In the genomic region with DNA sequence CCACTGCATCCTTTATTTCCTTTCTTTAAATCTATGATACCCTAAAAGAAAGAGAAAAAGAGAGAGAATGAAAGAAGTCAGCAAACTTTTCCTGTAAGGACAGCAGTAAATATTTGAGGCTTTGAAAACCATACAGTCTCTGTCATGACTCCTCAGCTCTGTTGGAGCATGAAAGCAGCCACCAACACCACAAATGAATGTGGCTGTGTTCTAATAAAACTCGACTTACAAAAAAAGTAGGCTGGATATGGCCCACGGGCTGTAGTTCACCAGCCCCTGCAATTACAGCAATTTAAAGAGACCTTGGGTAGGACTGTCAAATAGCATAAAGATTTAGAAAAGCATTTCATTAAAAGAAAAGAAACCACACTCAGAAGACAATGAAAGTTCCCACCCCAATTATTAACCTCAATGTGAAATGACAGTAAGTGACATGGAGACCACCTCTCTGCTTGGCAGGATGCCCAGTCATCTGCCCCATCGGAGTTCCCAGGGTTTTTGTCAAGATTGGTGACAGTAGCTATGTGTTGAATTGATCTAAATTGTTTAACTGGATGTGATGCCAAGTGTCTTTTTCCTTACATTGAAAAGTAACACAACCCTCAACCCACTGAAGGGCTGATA, we compare ENCODE assay signal across 15 cellular contexts. TPM values are rescaled to one million over a fixed set of nuclear protein-coding genes. Genes with fewer than 3 reads are reported as not detected.
DNase-seq lines count a peak whose midpoint lies in the region; ATAC-seq and TF ChIP-seq lines count a peak whose summit lies in the region.
"Had no signal": no experiment of that assay in that cellular context is flagged by ENCODE, and none has a peak within 500 bp of the region (broad histone marks: within the 10 kb centered on the region; RNA-seq: fewer than 3 reads in every experiment).

No MANE protein-coding gene starts in this region.

- H3K27ac ChIP-seq in BLaER1 treated with 17β-estradiol and CSF1 and Interleukin-3, amounts not matched to agents 10 nM and 100 nM = peak overlapping the region in 1 of 11 experiments; percentile 25; a peak in 1 of 22 replicates
- peak overlapping the region; percentile 39 for H3K27ac ChIP-seq in PC-9
- H3K27ac ChIP-seq: SJSA1 had no signal

- H3K9me2 ChIP-seq in Loucy (replicated peaks; ENCODE audit: low read depth, low read length) (no peaks in the 10 kb centered on the region), PC-9 (ENCODE audit: insufficient read depth) (no peaks in the 10 kb centered on the region)

- peaks cover 0 to 9% (median 0%) of the 10 kb centered on the region in 11 experiments; a peak in 5 of 22 replicates for H3K9me3 ChIP-seq in BLaER1 treated with 17β-estradiol and CSF1 and Interleukin-3, amounts not matched to agents 10 nM and 100 nM (replicated peaks in 1 of 11)
- H3K9me3 ChIP-seq in Loucy (ENCODE audit: insufficient read depth, low read depth, low read length) (no peaks in the 10 kb centered on the region), PC-9 (ENCODE audit: insufficient read depth, low read depth) (no peaks in the 10 kb centered on the region)
- H3K9me3 ChIP-seq: SJSA1 had no signal

- H3K79me2 ChIP-seq in Loucy (ENCODE audit: insufficient read depth, low read length) = peaks cover 3% of the 10 kb centered on the region; the same call in 1 of the 2 replicates
- H3K79me2 ChIP-seq in PC-9 (ENCODE audit: low read depth) = peaks cover 100% of the 10 kb centered on the region

- peaks cover 0 to 85% (median 61%) of the 10 kb centered on the region in 11 experiments; a peak in 13 of 22 replicates for H3K36me3 ChIP-seq in BLaER1 treated with 17β-estradiol and CSF1 and Interleukin-3, amounts not matched to agents 10 nM and 100 nM
- H3K36me3 ChIP-seq in Loucy (ENCODE audit: insufficient read depth, low read length) = no peaks in the 10 kb centered on the region; the same call in 1 of the 2 replicates
- H3K36me3 ChIP-seq in PC-9 (ENCODE audit: low read depth) = peaks cover 86% of the 10 kb centered on the region
- H3K36me3 ChIP-seq: SJSA1 had no signal

- no peak for TF ChIP-seq CTCF in Loucy (conservative IDR thresholded peaks at IDR 0.05; ENCODE audit: low read length)
- no peak for TF ChIP-seq CTCF in PC-9 (conservative IDR thresholded peaks at IDR 0.05)

- no peak overlapping the region for H2AFZ ChIP-seq in Loucy (ENCODE audit: low read length)
- H2AFZ ChIP-seq in PC-9 = no peak overlapping the region

- DNase-seq in PC-9 (peak in 1 of 2 experiments; percentile 12), retina (peak; percentile 83), SKM-1 (lab: John Stamatoyannopoulos, UW; ENCODE audit: unreplicated experiment) (no peak)
- DNase-seq: DMS 273 treated with DMSO at 0.1 percent for 48 hours, H7, HFFc6, KG1, NCI-H146, NCI-H2081, NCI-H510A treated with DMSO at 0.1 percent for 48 hours had no signal

- no peak overlapping the region for H3K9ac ChIP-seq in BLaER1 treated with 17β-estradiol and CSF1 and Interleukin-3, amounts not matched to agents 10 nM and 100 nM
- H3K9ac ChIP-seq in Loucy (ENCODE audit: low read depth, low read length, poor library complexity, severe bottlenecking) = no peak overlapping the region

- H3K27me3 ChIP-seq in BLaER1 treated with 17β-estradiol and CSF1 and Interleukin-3, amounts not matched to agents 10 nM and 100 nM = no peaks in the 10 kb centered on the region
- H3K27me3 ChIP-seq in Loucy (ENCODE audit: insufficient read depth, low read length, poor library complexity, severe bottlenecking) = no peaks in the 10 kb centered on the region
- H3K27me3 ChIP-seq in PC-9 (ENCODE audit: insufficient read depth, low read depth) = no peaks in the 10 kb centered on the region
- H3K27me3 ChIP-seq: SJSA1 had no signal

- peak overlapping the region in 8 of 11 experiments; percentile 6 to 50 (median 42); a peak in 14 of 22 replicates for H3K4me2 ChIP-seq in BLaER1 treated with 17β-estradiol and CSF1 and Interleukin-3, amounts not matched to agents 10 nM and 100 nM
- H3K4me2 ChIP-seq in Loucy (ENCODE audit: low read depth, low read length, poor library complexity, severe bottlenecking) (peak overlapping the region; percentile 11), PC-9 (no peak overlapping the region)

- POLR2A ChIA-PET in PC-9 (lab: Charles Lee; ENCODE audit: unreplicated experiment) = no interaction called here

- BruUV-seq in PC-9 (replicated peaks; lab: Mats Ljungman, UMichigan) = no TSS peak

- no peak overlapping the region for H3K4me3 ChIP-seq in BLaER1 treated with 17β-estradiol and CSF1 and Interleukin-3, amounts not matched to agents 10 nM and 100 nM
- H3K4me3 ChIP-seq in Loucy (ENCODE audit: low read length, poor library complexity, severe bottlenecking) (no peak overlapping the region), PC-9 (no peak overlapping the region)
- H3K4me3 ChIP-seq: SJSA1 had no signal

- intact Hi-C loops in PC-9 (cut with micrococcal nuclease; ENCODE audit: unreplicated experiment) = no loop called here

- peaks cover 0 to 9% (median 0%) of the 10 kb centered on the region in 11 experiments; a peak in 1 of 22 replicates for H4K20me1 ChIP-seq in BLaER1 treated with 17β-estradiol and CSF1 and Interleukin-3, amounts not matched to agents 10 nM and 100 nM
- H4K20me1 ChIP-seq in Loucy (ENCODE audit: insufficient read depth, low read length, poor library complexity, severe bottlenecking) = no peaks in the 10 kb centered on the region
- peaks cover 49% of the 10 kb centered on the region for H4K20me1 ChIP-seq in PC-9 (ENCODE audit: insufficient read depth)

- H3F3A ChIP-seq in Loucy (ENCODE audit: low read depth) (no peaks in the 10 kb centered on the region), PC-9 (ENCODE audit: insufficient read depth, low read depth) (peaks cover 96% of the 10 kb centered on the region)

- no peak for ATAC-seq in GM21619 (IDR thresholded peaks at IDR 0.05; ENCODE audit: unreplicated experiment)
- no peak for ATAC-seq in HG03342 (IDR thresholded peaks at IDR 0.05; ENCODE audit: unreplicated experiment)

- CTCF ChIA-PET in PC-9 (lab: Charles Lee) = no interaction called here

- H3K4me1 ChIP-seq in BLaER1 treated with 17β-estradiol and CSF1 and Interleukin-3, amounts not matched to agents 10 nM and 100 nM = peaks cover 0 to 41% (median 17%) of the 10 kb centered on the region in 10 experiments; a peak in 14 of 20 replicates
- H3K4me1 ChIP-seq in Loucy (ENCODE audit: insufficient read depth, low read length, poor library complexity, severe bottlenecking) (peaks cover 22% of the 10 kb centered on the region), PC-9 (replicated peaks; ENCODE audit: insufficient read depth) (peaks cover 7% of the 10 kb centered on the region; the same call in 1 of the 2 replicates)
- H3K4me1 ChIP-seq: SJSA1 had no signal

RNA-seq across cellular contexts. Expression of gene TNFRSF21, which starts 50.9 kb away (rescaled TPM):
- 172 and 219 TPM in 2 replicates for total RNA-seq in PC-9 (2021)
